8 cellular contexts compared by ENCODE assay signal in the genomic region with DNA sequence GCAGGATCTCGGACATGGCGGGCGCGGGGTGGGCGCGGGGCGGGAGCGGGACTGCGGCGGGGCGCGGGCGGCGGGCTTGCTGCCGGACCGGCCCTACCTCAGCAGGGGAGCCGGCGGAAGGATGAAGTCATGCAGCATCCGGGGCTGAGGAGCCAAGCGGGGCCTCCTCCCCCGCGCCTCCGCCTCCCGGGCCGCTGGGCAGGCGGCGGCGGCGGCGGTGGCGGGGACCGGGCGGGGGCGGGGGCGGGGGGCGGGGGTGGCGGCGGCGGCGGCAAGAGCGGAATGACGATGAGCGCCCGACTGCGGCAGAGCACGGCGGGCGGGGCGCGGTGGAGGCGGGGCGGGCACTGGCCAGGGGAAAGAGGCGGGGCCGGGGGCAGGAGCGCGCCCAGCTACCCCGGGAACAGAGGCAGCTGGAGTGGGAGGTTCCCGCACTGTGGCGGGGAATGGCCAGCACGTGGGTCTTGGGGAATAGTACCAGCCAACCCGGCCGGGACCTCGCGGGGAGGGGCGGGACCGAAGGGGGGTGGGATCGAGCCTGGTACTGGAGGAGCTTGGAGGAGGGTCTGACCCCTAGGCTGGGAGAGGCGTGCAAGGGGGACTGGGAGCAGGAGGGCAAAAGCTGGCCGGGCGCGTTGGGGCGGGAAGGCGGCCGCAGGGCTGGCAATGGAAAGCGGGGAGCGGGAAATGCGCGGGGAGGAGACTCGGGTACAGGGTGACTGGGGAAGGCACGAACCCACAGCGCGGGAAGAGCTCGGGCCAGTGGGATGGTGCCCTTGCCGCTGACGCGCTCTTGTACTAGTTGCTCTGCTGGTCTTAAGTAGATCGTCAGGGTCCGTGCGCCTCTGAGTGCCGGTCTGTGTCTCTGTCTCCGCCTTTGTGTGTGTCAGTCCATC. TPM values are rescaled to one million over a fixed set of nuclear protein-coding genes. Genes with fewer than 3 reads are reported as not detected.
DNase-seq lines count a peak whose midpoint lies in the region; ATAC-seq and TF ChIP-seq lines count a peak whose summit lies in the region.

A gene (minus strand): TSS at position 284 of the 896 bp plus-strand sequence. CDS start 268 bp downstream, at position 16.

- H3K27ac Mint-ChIP-seq in nephron (no peak within 1 kb of the TSS), type B pancreatic cell (peak within 1 kb of the TSS; percentile 53)

- H3K4me3 ChIP-seq in GM12865 (ENCODE audit: low read depth, low read length) (peak within 1 kb of the TSS; percentile 54), PC-9 (peak within 1 kb of the TSS; percentile 93), fibroblast of pulmonary artery (replicated peaks; ENCODE audit: low read depth, low read length) (peak within 1 kb of the TSS; percentile 59)

- H3K36me3 Mint-ChIP-seq in nephron (ENCODE audit: low read depth) (peaks cover 3% of the 10 kb centered on the region), type B pancreatic cell (peaks cover 4% of the 10 kb centered on the region)

- no peaks in the 10 kb centered on the region for H3K36me3 ChIP-seq in PC-9 (ENCODE audit: low read depth)

- intact Hi-C loops in PC-9 (cut with micrococcal nuclease; ENCODE audit: unreplicated experiment): loop anchor here (2.0 kb wide), 1 partner anchor 37 kb away; a partner anchor contains a TSS

- peaks cover 15% of the 10 kb centered on the region; the same call in 1 of the 2 replicates for H3K4me1 ChIP-seq in PC-9 (replicated peaks; ENCODE audit: insufficient read depth)

- BruUV-seq in PC-9 (replicated peaks; lab: Mats Ljungman, UMichigan): no TSS peak

- ATAC-seq in GM21367 (IDR thresholded peaks at IDR 0.05; ENCODE audit: unreplicated experiment): no peak

- peak within 1 kb of the TSS; percentile 97 for H3K4me2 ChIP-seq in PC-9

- H3K27me3 ChIP-seq in PC-9 (ENCODE audit: insufficient read depth, low read depth): no peaks in the 10 kb centered on the region

- peak within 1 kb of the TSS; percentile 96 for H2AFZ ChIP-seq in PC-9

- peak within 1 kb of the TSS; percentile 82 to 85 (median 82) for H3K4me3 Mint-ChIP-seq in nephron
- H3K4me3 Mint-ChIP-seq in type B pancreatic cell: peak within 1 kb of the TSS; percentile 89

- H3K79me2 ChIP-seq in PC-9 (ENCODE audit: low read depth): peaks cover 7% of the 10 kb centered on the region; the same call in 1 of the 2 replicates

- POLR2A ChIA-PET in PC-9 (lab: Charles Lee; ENCODE audit: unreplicated experiment): interaction anchor here (0.6 to 0.7 kb wide), 3 partner anchors 118 to 566 kb away, joined by 3 to 23 read pairs (median 3); a partner anchor contains a TSS

- CTCF ChIA-PET in PC-9 (lab: Charles Lee): interaction anchor here (0.5 to 1.0 kb wide), 7 partner anchors 12 to 220 kb away, joined by 3 to 14 read pairs (median 8); a partner anchor contains a TSS

- H3K4me1 Mint-ChIP-seq in nephron (peaks cover 10% of the 10 kb centered on the region), type B pancreatic cell (ENCODE audit: unreplicated experiment) (peaks cover 10% of the 10 kb centered on the region)

- no peaks in the 10 kb centered on the region for H4K20me1 ChIP-seq in PC-9 (ENCODE audit: insufficient read depth)

- TF ChIP-seq CTCF in GM12865 (IDR thresholded peaks at IDR 0.05; ENCODE audit: insufficient read depth, low read depth, low read length, missing control alignments): no peak
- no peak for TF ChIP-seq CTCF in PC-9 (conservative IDR thresholded peaks at IDR 0.05)
- no peak for TF ChIP-seq CTCF in fibroblast of pulmonary artery (IDR thresholded peaks at IDR 0.05; ENCODE audit: low read length, missing control alignments)
- TF ChIP-seq CTCF in nephron (IDR thresholded peaks at IDR 0.05; ENCODE audit: unreplicated experiment in 3 of 3): no peak
- no peak for TF ChIP-seq CTCF in type B pancreatic cell (conservative IDR thresholded peaks at IDR 0.05)

- no peaks in the 10 kb centered on the region for H3K9me3 ChIP-seq in PC-9 (ENCODE audit: insufficient read depth, low read depth)

- no peaks in the 10 kb centered on the region for H3K9me2 ChIP-seq in PC-9 (ENCODE audit: insufficient read depth)

- H3K27me3 Mint-ChIP-seq in nephron (ENCODE audit: low read depth) (peaks cover 91% of the 10 kb centered on the region), type B pancreatic cell (peaks cover 74% of the 10 kb centered on the region)

- DNase-seq in GM12865 (ENCODE audit: low read depth): peak; percentile 46
- DNase-seq in LHCN-M2 (ENCODE audit: low read depth): peak; percentile 73
- DNase-seq in PC-9: peak; percentile 78 to 82
- DNase-seq in activated T-helper 9 cell treated with anti-CD3 and anti-CD28 coated beads, Interleukin-2, amount 50 U/mL, for 16 hours (ENCODE audit: low read depth): peak; percentile 54
- peak; percentile 69 for DNase-seq in fibroblast of pulmonary artery (ENCODE audit: low read depth)
- no peak for DNase-seq in type B pancreatic cell (ENCODE audit: extremely low spot score, unreplicated experiment)

- H3K27ac ChIP-seq in PC-9: no peak within 1 kb of the TSS

- H3F3A ChIP-seq in PC-9 (ENCODE audit: insufficient read depth, low read depth): peaks cover 28% of the 10 kb centered on the region; the same call in 1 of the 2 replicates

- peaks cover 3% of the 10 kb centered on the region for H3K9me3 Mint-ChIP-seq in nephron
- H3K9me3 Mint-ChIP-seq in type B pancreatic cell: no peaks in the 10 kb centered on the region

RNA-seq across cellular contexts. Expression of the gene that starts here (rescaled TPM):
- total RNA-seq in LHCN-M2 (2014; rRNA removed) (0.69 TPM in 1 of 2 replicates, not detected in the other), PC-9 (2021) (2.2 and 2.6 TPM in 2 replicates), type B pancreatic cell (ENCODE audit: low replicate concordance) (1.9 TPM in 2 replicates)
- 1.3 TPM for polyA plus RNA-seq in LHCN-M2 (2012)
